In the genomic region with DNA sequence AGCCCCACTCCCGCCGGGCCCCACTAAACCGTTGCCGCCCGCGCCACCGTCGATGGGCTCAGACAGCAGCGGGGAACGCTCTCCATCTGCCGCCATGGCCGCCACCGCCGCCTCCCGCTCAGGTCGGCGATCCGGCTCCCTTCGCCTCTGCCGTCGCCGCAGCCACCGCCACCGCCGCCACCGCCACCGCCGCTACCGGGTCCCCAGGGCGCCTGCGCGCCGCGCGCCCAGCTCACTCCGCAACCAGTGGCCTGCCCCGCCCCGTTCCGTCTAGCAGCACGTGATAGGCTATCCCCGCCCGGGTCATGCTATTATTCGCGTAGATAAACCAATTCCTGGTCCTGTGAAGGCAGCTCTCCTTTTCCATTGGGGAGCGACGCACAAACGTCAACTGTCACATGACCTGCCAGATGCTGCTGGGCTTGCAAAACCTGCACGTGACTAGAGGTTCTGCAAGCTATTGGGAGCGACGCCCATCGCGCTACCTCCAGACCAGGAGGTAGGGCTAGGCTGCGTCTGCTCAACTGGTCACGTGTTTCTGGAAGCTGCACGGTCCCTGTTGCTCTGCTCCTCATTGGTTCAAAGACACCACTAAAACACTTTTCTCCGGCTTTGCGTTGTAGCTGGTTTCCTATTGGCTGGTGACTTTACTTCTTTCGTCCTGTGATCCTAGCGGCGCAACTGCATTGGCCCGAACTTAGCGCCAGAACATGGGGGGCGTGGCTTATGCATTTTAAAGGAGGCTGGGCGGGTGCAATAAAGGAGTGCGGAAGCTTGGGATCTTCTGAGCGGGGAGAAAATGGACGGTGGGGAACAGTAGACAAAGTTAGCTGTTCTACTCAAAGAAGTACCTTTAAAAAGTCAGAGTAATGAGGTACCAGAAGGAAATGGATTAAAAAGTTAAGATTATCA, we compare ENCODE assay signal across 8 cellular contexts. TPM values are rescaled to one million over a fixed set of nuclear protein-coding genes. Genes with fewer than 3 reads are reported as not detected.
A peak's percentile ranks its signal among the peaks of the same experiment; 100 is the strongest.
DNase-seq lines count a peak whose midpoint lies in the region; ATAC-seq and TF ChIP-seq lines count a peak whose summit lies in the region.

Gene PIP4P1 (minus strand): TSS at position 205 of the 912 bp plus-strand sequence. CDS start 109 bp downstream, at position 96.

- H2AFZ ChIP-seq in smooth muscle cell (ENCODE audit: low read depth), result peak within 1 kb of the TSS; percentile 52

- peak within 1 kb of the TSS; percentile 96 for H3K27ac Mint-ChIP-seq in activated B cell treated with CpG ODN at 0.5 μM for 24 hours

- WGBS in smooth muscle cell (ENCODE audit: low lambda C conversion rate), result 2% methylated on average over 38 of the region's 67 CpGs

- H3K9ac ChIP-seq in smooth muscle cell (ENCODE audit: low read depth), result peak within 1 kb of the TSS; percentile 94

- H3K4me1 ChIP-seq in smooth muscle cell (ENCODE audit: low read depth), result peaks cover 18% of the 10 kb centered on the region

- TF ChIP-seq CTCF in activated B cell treated with CpG ODN at 0.5 μM for 24 hours (IDR thresholded peaks at IDR 0.05), result no peak
- TF ChIP-seq CTCF in smooth muscle cell (IDR thresholded peaks at IDR 0.05; ENCODE audit: borderline replicate concordance, insufficient read depth, poor library complexity, severe bottlenecking), result no peak

- peaks cover 2% of the 10 kb centered on the region for H3K9me3 Mint-ChIP-seq in activated B cell treated with CpG ODN at 0.5 μM for 24 hours

- POLR2A ChIA-PET in activated B cell treated with CpG ODN at 0.5 μM for 24 hours (lab: Charles Lee), result interaction anchor here (0.5 to 4.7 kb wide), 26 partner anchors 8 to 983 kb away, joined by 3 to 68 read pairs (median 4); partner anchors contain the start of genes PARP2, PNP and TEP1

- peaks cover 7% of the 10 kb centered on the region for H4K20me1 ChIP-seq in smooth muscle cell (ENCODE audit: low read depth)

- H3K27me3 ChIP-seq in smooth muscle cell (ENCODE audit: low read depth), result no peaks in the 10 kb centered on the region

- peaks cover 55% of the 10 kb centered on the region for H3K4me1 Mint-ChIP-seq in activated B cell treated with CpG ODN at 0.5 μM for 24 hours

- CTCF ChIA-PET in activated B cell treated with CpG ODN at 0.5 μM for 24 hours (lab: Charles Lee), result interaction anchor here (0.9 to 1.9 kb wide), 4 partner anchors 8 to 50 kb away, joined by 3 to 15 read pairs (median 7); partner anchors contain the start of genes PNP and TEP1

- in situ Hi-C loops in GM18951 (cut with MboI; ENCODE audit: low sequenced_read_pairs, unreplicated experiment), result no loop called here

- no peaks in the 10 kb centered on the region for H3K9me3 ChIP-seq in smooth muscle cell (replicated peaks; ENCODE audit: low read depth)

- DNase-seq in AG08395 (ENCODE audit: low spot score) (peak; percentile 96), NCI-H345 (lab: John Stamatoyannopoulos, UW) (peak; percentile 100), activated B cell treated with CpG ODN at 0.5 μM for 24 hours (peak; percentile 94), caudate nucleus (lab: John Stamatoyannopoulos, UW) (peak; percentile 94 to 100 (median 99)), iPS-NIHi7 (ENCODE audit: extremely low spot score) (peak; percentile 92), smooth muscle cell (lab: John Stamatoyannopoulos, UW; ENCODE audit: unreplicated experiment) (peak; percentile 90)

- intact Hi-C loops in activated B cell treated with CpG ODN at 0.5 μM for 24 hours (cut with micrococcal nuclease), result loop anchor here (1.0 to 2.0 kb wide), 7 partner anchors 8 to 221 kb away; partner anchors contain the start of genes CCNB1IP1, PARP2, PNP and TEP1

- peak within 1 kb of the TSS; percentile 94 for H3K4me2 ChIP-seq in smooth muscle cell

- peak within 1 kb of the TSS; percentile 72 for H3K4me3 ChIP-seq in smooth muscle cell

- peak within 1 kb of the TSS; percentile 91 for H3K4me3 Mint-ChIP-seq in activated B cell treated with CpG ODN at 0.5 μM for 24 hours

- TF ChIP-seq POLR2A in GM18951 (IDR thresholded peaks at IDR 0.05; ENCODE audit: extremely low read depth, insufficient read depth, insufficient read length), result peak; percentile 80

- no peaks in the 10 kb centered on the region for H3K36me3 ChIP-seq in smooth muscle cell (ENCODE audit: low read depth)

- H3F3A ChIP-seq in smooth muscle cell (ENCODE audit: low read depth), result peaks cover 17% of the 10 kb centered on the region

- ATAC-seq in HG03196 (IDR thresholded peaks at IDR 0.05; ENCODE audit: unreplicated experiment) (peak; percentile 94), activated B cell treated with CpG ODN at 0.5 μM for 24 hours (ENCODE audit: low read depth) (peak; percentile 86)

- no peaks in the 10 kb centered on the region for H3K27me3 Mint-ChIP-seq in activated B cell treated with CpG ODN at 0.5 μM for 24 hours

- H3K27ac ChIP-seq in caudate nucleus (ENCODE audit: low read depth, low read length) (peak within 1 kb of the TSS; percentile 92), smooth muscle cell (ENCODE audit: low read depth) (peak within 1 kb of the TSS; percentile 78)

- peaks cover 5% of the 10 kb centered on the region for H3K36me3 Mint-ChIP-seq in activated B cell treated with CpG ODN at 0.5 μM for 24 hours (ENCODE audit: low read depth)

- peaks cover 28% of the 10 kb centered on the region for H3K79me2 ChIP-seq in smooth muscle cell (ENCODE audit: low read depth)

RNA-seq across cellular contexts. Expression of gene PIP4P1, which starts in this region (rescaled TPM):
- 84.8 and 87.3 TPM in 2 replicates for total RNA-seq in activated B cell treated with CpG ODN at 0.5 μM for 24 hours
- total RNA-seq in smooth muscle cell, result 24.8 and 29.3 TPM in 2 replicates
- polyA plus RNA-seq in smooth muscle cell, result 53.8 and 54.9 TPM in 2 replicates

Comparison
In these comparisons a context has a peak if more than half of its experiments do, and no peak if none do; other contexts are left out.
1. Peak in every context shown above with its lines: DNase-seq, ATAC-seq, H3K4me3 ChIP-seq and H3K27ac ChIP-seq.